16 cellular contexts compared by ENCODE assay signal in the genomic region with DNA sequence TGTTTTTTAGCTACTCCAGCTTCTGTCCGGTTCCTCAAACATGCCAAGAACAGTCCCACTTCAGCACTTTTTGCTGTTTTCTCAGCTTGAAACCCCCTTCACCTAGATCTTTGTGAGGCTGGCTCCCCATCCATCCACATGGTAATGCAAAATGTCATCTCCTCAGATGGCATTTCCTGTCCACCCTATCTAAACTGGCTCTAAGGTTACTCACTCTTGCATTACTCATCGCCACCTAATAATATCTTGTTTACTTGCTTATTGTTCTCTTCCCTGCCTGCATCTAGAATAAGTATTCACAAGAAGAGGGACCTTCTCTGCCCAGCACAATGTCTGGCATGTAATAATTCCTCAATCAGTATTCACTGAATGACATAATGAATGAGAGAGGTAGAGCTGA.
DNase-seq lines count a peak whose midpoint lies in the region; ATAC-seq lines count a peak whose summit lies in the region.
"Had no signal": no experiment of that assay in that cellular context is flagged by ENCODE, and none has a peak within 500 bp of the region (broad histone marks: within the 10 kb centered on the region; RNA-seq: fewer than 3 reads in every experiment).

No MANE protein-coding gene starts in this region.

- no peaks in the 10 kb centered on the region for H3K27me3 ChIP-seq in Karpas-422 (ENCODE audit: low read length)

- H3K4me3 ChIP-seq in Karpas-422 (ENCODE audit: low read length): no peak overlapping the region
- H3K4me3 ChIP-seq: PC-9 had no signal

- no peaks in the 10 kb centered on the region for H3K4me1 ChIP-seq in Karpas-422 (ENCODE audit: low read length)

- H3K9me2 ChIP-seq in Karpas-422 (replicated peaks; ENCODE audit: insufficient read depth, low read length): no peaks in the 10 kb centered on the region

- ATAC-seq in HG02840 (IDR thresholded peaks at IDR 0.05; ENCODE audit: low FRiP score, unreplicated experiment): no peak
- ATAC-seq: Right ventricle myocardium inferior had no signal

- DNase-seq in DMS53 treated with DMSO at 0.1 percent for 48 hours (lab: John Stamatoyannopoulos, UW; ENCODE audit: unreplicated experiment): peak; percentile 29
- peak; percentile 5 for DNase-seq in HPDE6-E6E7 (ENCODE audit: extremely low spot score)
- peak; percentile 49 for DNase-seq in amniotic epithelial cell (ENCODE audit: low read depth)
- peak; percentile 28 for DNase-seq in myocyte (ENCODE audit: low read depth)
- no peak for DNase-seq in DMS114 treated with DMSO at 0.1 percent for 48 hours (lab: John Stamatoyannopoulos, UW; ENCODE audit: unreplicated experiment)
- no peak for DNase-seq in Karpas-422
- DNase-seq: COR-L47, NCI-H1417, NCI-H187 treated with DMSO at 0.1 percent for 48 hours, NCI-H2171, NCI-H446 treated with DMSO at 0.1 percent for 48 hours, NCI-H748 treated with DMSO at 0.1 percent for 48 hours, PC-9, T-helper 1 cell had no signal

- H3K79me2 ChIP-seq in Karpas-422 (ENCODE audit: low read length): no peaks in the 10 kb centered on the region

- no peaks in the 10 kb centered on the region for H3K9me3 ChIP-seq in Karpas-422 (ENCODE audit: low read length)

- H3K9ac ChIP-seq in Karpas-422 (ENCODE audit: low read length): no peak overlapping the region

- no peak overlapping the region for H2AFZ ChIP-seq in Karpas-422 (ENCODE audit: low read length)
- H2AFZ ChIP-seq: PC-9 had no signal

- H3K4me2 ChIP-seq in Karpas-422 (ENCODE audit: low read depth, low read length, poor library complexity, severe bottlenecking): no peak overlapping the region
- H3K4me2 ChIP-seq: PC-9 had no signal

- no peaks in the 10 kb centered on the region for H3K36me3 ChIP-seq in Karpas-422 (ENCODE audit: insufficient read depth, low read length)

- no peak overlapping the region for H3K27ac ChIP-seq in Karpas-422 (ENCODE audit: low read length)
- H3K27ac ChIP-seq: PC-9 had no signal

- H4K20me1 ChIP-seq in Karpas-422 (ENCODE audit: insufficient read depth, low read depth, low read length): no peaks in the 10 kb centered on the region

Comparison
In these comparisons a context has a peak if more than half of its experiments do, and no peak if none do; other contexts are left out.
1. DNase-seq: peak in DMS53 treated with DMSO at 0.1 percent for 48 hours (single experiment), HPDE6-E6E7 (single experiment), amniotic epithelial cell (single experiment) and myocyte (single experiment); none in DMS114 treated with DMSO at 0.1 percent for 48 hours (single experiment) and Karpas-422 (single experiment).